In genomic region chr9:503881-504852, GRCh38 we compare ENCODE assay signal across 1 cellular context.
TF ChIP-seq lines count a peak whose summit lies in the region.

KANK1 (plus strand) TSS chr9:504695.

TF ChIP-seq in A549, 52 proteins besides CTCF, POLR2A, EP300 and RAD21 (continued from another document):
- TF ChIP-seq REST (IDR thresholded peaks at IDR 0.05) = no peak
- TF ChIP-seq USF2 (IDR thresholded peaks at IDR 0.05) = no peak
- TF ChIP-seq ATOH8 (CRISPR knock-in tag; IDR thresholded peaks at IDR 0.05; ENCODE audit: low read depth) = no peak
- TF ChIP-seq FOSL2 (IDR thresholded peaks at IDR 0.05) = no peak
- TF ChIP-seq FOSL2 (CRISPR knock-in tag; IDR thresholded peaks at IDR 0.05) = no peak
- TF ChIP-seq ELK1 (IDR thresholded peaks at IDR 0.05; ENCODE audit: low read depth, low read length) = no peak
- TF ChIP-seq RFX5 (IDR thresholded peaks at IDR 0.05) = no peak
- TF ChIP-seq CBX8 (IDR thresholded peaks at IDR 0.05) = no peak
- TF ChIP-seq MYC (IDR thresholded peaks at IDR 0.05; ENCODE audit: borderline replicate concordance, low read length) = no peak
- peak; percentile 60 for TF ChIP-seq SMC3 (IDR thresholded peaks at IDR 0.05)
- no peak for TF ChIP-seq HOXB5 (CRISPR knock-in tag; IDR thresholded peaks at IDR 0.05)
- no peak for TF ChIP-seq FOXS1 (CRISPR knock-in tag; IDR thresholded peaks at IDR 0.05)
- no peak for TF ChIP-seq TFCP2L1 (CRISPR knock-in tag; IDR thresholded peaks at IDR 0.05)
- TF ChIP-seq FOSB (CRISPR knock-in tag; IDR thresholded peaks at IDR 0.05) = no peak
- no peak for TF ChIP-seq NPAS2 (CRISPR knock-in tag; IDR thresholded peaks at IDR 0.05; ENCODE audit: borderline replicate concordance)
- no peak for TF ChIP-seq BCL3 (IDR thresholded peaks at IDR 0.05)
- no peak for TF ChIP-seq ZNF302 (CRISPR knock-in tag; IDR thresholded peaks at IDR 0.05)
- no peak for TF ChIP-seq RARB (CRISPR knock-in tag; IDR thresholded peaks at IDR 0.05)
- no peak for TF ChIP-seq GATA3 (IDR thresholded peaks at IDR 0.05; ENCODE audit: borderline replicate concordance)
- TF ChIP-seq CHD2 (IDR thresholded peaks at IDR 0.05; ENCODE audit: low read length, partially characterized antibody) = no peak
- no peak for TF ChIP-seq HES2 (IDR thresholded peaks at IDR 0.05)
- no peak for TF ChIP-seq KDM1A (IDR thresholded peaks at IDR 0.05; ENCODE audit: low read depth)
